ENCODE assay signal across 13 cellular contexts in genomic region chr2:134244587-134244986, GRCh38. TPM values are rescaled to one million over a fixed set of nuclear protein-coding genes. Genes with fewer than 3 reads are reported as not detected.
A peak's percentile ranks its signal among the peaks of the same experiment; 100 is the strongest.
DNase-seq lines count a peak whose midpoint lies in the region; ATAC-seq and TF ChIP-seq lines count a peak whose summit lies in the region.
"Had no signal": no experiment of that assay in that cellular context is flagged by ENCODE, and none has a peak within 500 bp of the region (broad histone marks: within the 10 kb centered on the region; RNA-seq: fewer than 3 reads in every experiment).

No MANE protein-coding gene starts in this region.

- no peak overlapping the region for H3K27ac ChIP-seq in caudate nucleus (ENCODE audit: low read depth, low read length)
- H3K27ac ChIP-seq: left lung, uterus had no signal

- in situ Hi-C loops in GM13977 (cut with MboI; ENCODE audit: low pct_unique_long_range_greater_than_20kb, low sequenced_read_pairs, unreplicated experiment) = loop anchor here (25.0 kb wide), 2 partner anchors 168 to 382 kb away; no protein-coding TSS in a partner anchor

- no peaks in the 10 kb centered on the region for H3K9me3 Mint-ChIP-seq in activated CD8-positive, alpha-beta T cell treated with anti-CD3 and anti-CD28 coated beads for 36 hours
- no peaks in the 10 kb centered on the region for H3K9me3 Mint-ChIP-seq in stimulated activated naive CD8-positive, alpha-beta T cell treated with anti-CD3 and anti-CD28 coated beads, Interleukin-15, Interleukin-2, amounts not matched to agents 100 ng/mL and 50 ng/mL, for 24 hours
- H3K9me3 Mint-ChIP-seq in Calu3 (ENCODE audit: low read depth, unreplicated experiment) = no peaks in the 10 kb centered on the region
- H3K9me3 Mint-ChIP-seq: activated CD4-positive, alpha-beta T cell treated with anti-CD3 and anti-CD28 coated beads, Interleukin-2, amount 10 ng/mL, durations not matched to agents 24 days and 14 days; activated T-helper 1 cell treated with anti-CD3 and anti-CD28 coated beads, Interleukin-12 subunit alpha, Interleukin-12 subunit beta, Interleukin-2, Interleukin-4 antibody, amounts not matched to agents 30 ng/mL and 10 ng/mL and 1 ng/mL, durations not matched to agents 14 hours and 24 hours and 36 hours; nephron progenitor cell had no signal

- BruUV-seq in Calu3 (replicated peaks; lab: Mats Ljungman, UMichigan) = no TSS peak

- POLR2A ChIA-PET in activated CD8-positive, alpha-beta T cell treated with anti-CD3 and anti-CD28 coated beads for 36 hours (lab: Charles Lee) = interaction anchor here (1.2 kb wide), 1 partner anchor 13 kb away, joined by 3 read pairs; no protein-coding TSS in a partner anchor

- ATAC-seq in activated CD8-positive, alpha-beta T cell treated with anti-CD3 and anti-CD28 coated beads for 36 hours = peak; percentile 41

- CTCF ChIA-PET in activated CD8-positive, alpha-beta T cell treated with anti-CD3 and anti-CD28 coated beads for 36 hours (lab: Charles Lee) = interaction anchor here (0.7 to 5.5 kb wide), 22 partner anchors 9 to 167 kb away, joined by 3 to 104 read pairs (median 10); partner anchors contain the start of gene MGAT5
- CTCF ChIA-PET in Calu3 (lab: Charles Lee) = interaction anchor here (0.6 to 2.4 kb wide), 10 partner anchors 9 to 358 kb away, joined by 3 to 23 read pairs (median 4); no protein-coding TSS in a partner anchor

- H3K27ac Mint-ChIP-seq in activated CD8-positive, alpha-beta T cell treated with anti-CD3 and anti-CD28 coated beads for 36 hours = no peak overlapping the region
- peak overlapping the region; percentile 49 for H3K27ac Mint-ChIP-seq in stimulated activated naive CD8-positive, alpha-beta T cell treated with anti-CD3 and anti-CD28 coated beads, Interleukin-15, Interleukin-2, amounts not matched to agents 100 ng/mL and 50 ng/mL, for 24 hours
- H3K27ac Mint-ChIP-seq in Calu3 (ENCODE audit: unreplicated experiment) = no peak overlapping the region
- H3K27ac Mint-ChIP-seq: activated CD4-positive, alpha-beta T cell treated with anti-CD3 and anti-CD28 coated beads, Interleukin-2, amount 10 ng/mL, durations not matched to agents 24 days and 14 days; activated T-helper 1 cell treated with anti-CD3 and anti-CD28 coated beads, Interleukin-12 subunit alpha, Interleukin-12 subunit beta, Interleukin-2, Interleukin-4 antibody, amounts not matched to agents 30 ng/mL and 10 ng/mL and 1 ng/mL, durations not matched to agents 14 hours and 24 hours and 36 hours had no signal

- H3K4me1 Mint-ChIP-seq in activated CD8-positive, alpha-beta T cell treated with anti-CD3 and anti-CD28 coated beads for 36 hours (ENCODE audit: low read depth) = peaks cover 78% of the 10 kb centered on the region
- peaks cover 85% of the 10 kb centered on the region for H3K4me1 Mint-ChIP-seq in stimulated activated naive CD8-positive, alpha-beta T cell treated with anti-CD3 and anti-CD28 coated beads, Interleukin-15, Interleukin-2, amounts not matched to agents 100 ng/mL and 50 ng/mL, for 24 hours (ENCODE audit: low read depth)
- H3K4me1 Mint-ChIP-seq in Calu3 (ENCODE audit: low read depth, unreplicated experiment) = peaks cover 52% of the 10 kb centered on the region

- no peaks in the 10 kb centered on the region for H3K27me3 Mint-ChIP-seq in activated CD8-positive, alpha-beta T cell treated with anti-CD3 and anti-CD28 coated beads for 36 hours
- no peaks in the 10 kb centered on the region for H3K27me3 Mint-ChIP-seq in stimulated activated naive CD8-positive, alpha-beta T cell treated with anti-CD3 and anti-CD28 coated beads, Interleukin-15, Interleukin-2, amounts not matched to agents 100 ng/mL and 50 ng/mL, for 24 hours
- H3K27me3 Mint-ChIP-seq in Calu3 (ENCODE audit: unreplicated experiment) = no peaks in the 10 kb centered on the region

- peak; percentile 38 for TF ChIP-seq CTCF in GM13977 (IDR thresholded peaks at IDR 0.05; ENCODE audit: extremely low read depth, insufficient read depth, missing control alignments)
- no peak for TF ChIP-seq CTCF in activated CD8-positive, alpha-beta T cell treated with anti-CD3 and anti-CD28 coated beads for 36 hours (IDR thresholded peaks at IDR 0.05)
- no peak for TF ChIP-seq CTCF in Calu3 (IDR thresholded peaks at IDR 0.05; ENCODE audit: unreplicated experiment)

- peak; percentile 3 for DNase-seq in stimulated activated CD4-positive, alpha-beta T cell treated with anti-CD3 and anti-CD28 coated beads, Interleukin-4, amount 100 ng/mL, for 24 hours
- DNase-seq in stimulated activated CD4-positive, alpha-beta T cell treated with anti-CD3 and anti-CD28 coated beads, Interleukin-1b, Interleukin-23, amount 100 ng/mL, for 48 hours = no peak
- DNase-seq in GM13977 (ENCODE audit: low spot score) (no peak), Calu3 (no peak), caudate nucleus (lab: John Stamatoyannopoulos, UW) (no peak), NCI-H526 treated with DMSO at 0.1 percent for 48 hours (lab: John Stamatoyannopoulos, UW) (no peak)
- no peak for DNase-seq in activated CD8-positive, alpha-beta T cell treated with anti-CD3 and anti-CD28 coated beads for 36 hours
- DNase-seq: nephron progenitor cell had no signal

- no peak overlapping the region for H3K4me3 Mint-ChIP-seq in activated CD8-positive, alpha-beta T cell treated with anti-CD3 and anti-CD28 coated beads for 36 hours
- H3K4me3 Mint-ChIP-seq in stimulated activated naive CD8-positive, alpha-beta T cell treated with anti-CD3 and anti-CD28 coated beads, Interleukin-15, Interleukin-2, amounts not matched to agents 100 ng/mL and 50 ng/mL, for 24 hours = no peak overlapping the region
- H3K4me3 Mint-ChIP-seq in Calu3 (ENCODE audit: low read depth, unreplicated experiment) = no peak overlapping the region
- H3K4me3 Mint-ChIP-seq: activated CD4-positive, alpha-beta T cell treated with anti-CD3 and anti-CD28 coated beads, Interleukin-2, amount 10 ng/mL, durations not matched to agents 24 days and 14 days; activated T-helper 1 cell treated with anti-CD3 and anti-CD28 coated beads, Interleukin-12 subunit alpha, Interleukin-12 subunit beta, Interleukin-2, Interleukin-4 antibody, amounts not matched to agents 30 ng/mL and 10 ng/mL and 1 ng/mL, durations not matched to agents 14 hours and 24 hours and 36 hours; nephron progenitor cell had no signal

- H3K36me3 Mint-ChIP-seq in activated CD8-positive, alpha-beta T cell treated with anti-CD3 and anti-CD28 coated beads for 36 hours (ENCODE audit: low read depth) = no peaks in the 10 kb centered on the region
- H3K36me3 Mint-ChIP-seq in stimulated activated naive CD8-positive, alpha-beta T cell treated with anti-CD3 and anti-CD28 coated beads, Interleukin-15, Interleukin-2, amounts not matched to agents 100 ng/mL and 50 ng/mL, for 24 hours (ENCODE audit: low read depth) = no peaks in the 10 kb centered on the region
- peaks cover 6% of the 10 kb centered on the region for H3K36me3 Mint-ChIP-seq in Calu3 (ENCODE audit: insufficient read depth, unreplicated experiment)

- intact Hi-C loops in activated CD8-positive, alpha-beta T cell treated with anti-CD3 and anti-CD28 coated beads for 36 hours (cut with micrococcal nuclease) = loop anchor here (2.0 kb wide), 1 partner anchor 126 kb away; no protein-coding TSS in a partner anchor
- intact Hi-C loops in Calu3 (cut with micrococcal nuclease; ENCODE audit: unreplicated experiment) = loop anchor here (10.0 kb wide), 1 partner anchor 360 kb away; no protein-coding TSS in a partner anchor

RNA-seq across cellular contexts. Expression of gene MGAT5, which starts 9.3 kb away (rescaled TPM):
- 10 to 100 TPM; 36.9 to 42.2 TPM for total RNA-seq in activated CD8-positive, alpha-beta T cell treated with anti-CD3 and anti-CD28 coated beads for 36 hours
- 112 and 129 TPM in 2 replicates for total RNA-seq in Calu3 (2022)
